In genomic region chr18:51323941-51324340, GRCh38 we compare ENCODE assay signal across 37 cellular contexts.
"Had no signal": no experiment of that assay in that cellular context is flagged by ENCODE, and none has a peak within 500 bp of the region (broad histone marks: within the 10 kb centered on the region; RNA-seq: fewer than 3 reads in every experiment).

No MANE protein-coding gene starts in this region.

- H3K36me3 ChIP-seq: ascending aorta, cardiac muscle cell had no signal

- H3K9me3 ChIP-seq: ascending aorta had no signal

- H3K4me1 Mint-ChIP-seq: activated CD4-positive, alpha-beta memory T cell treated with anti-CD3 and anti-CD28 coated beads, Interleukin-2, amount 10 ng/mL, durations not matched to agents 7 days and 5 days; activated CD4-positive, alpha-beta T cell treated with anti-CD3 and anti-CD28 coated beads for 36 hours; activated CD4-positive, alpha-beta T cell treated with anti-CD3 and anti-CD28 coated beads, Interleukin-2, amount 10 ng/mL, durations not matched to agents 7 days and 5 days; activated CD8-positive, alpha-beta memory T cell treated with anti-CD3 and anti-CD28 coated beads, Interleukin-2, amount 10 ng/mL, durations not matched to agents 7 days and 5 days; activated naive CD4-positive, alpha-beta T cell treated with anti-CD3 and anti-CD28 coated beads, Interleukin-2, amount 10 ng/mL, durations not matched to agents 7 days and 5 days; activated naive CD4-positive, alpha-beta T cell treated with anti-CD3 and anti-CD28 coated beads, Interleukin-2, amount 50 U/mL, for 24 hours; activated naive CD8-positive, alpha-beta T cell treated with anti-CD3 and anti-CD28 coated beads, Interleukin-2, amount 10 ng/mL, durations not matched to agents 7 days and 5 days; activated naive CD8-positive, alpha-beta T cell treated with anti-CD3 and anti-CD28 coated beads, Interleukin-2, amount 50 U/mL, for 24 hours; central memory CD8-positive, alpha-beta T cell had no signal

- H3K27me3 ChIP-seq: ascending aorta, cardiac muscle cell had no signal

- H3K27ac ChIP-seq: ascending aorta, cardiac muscle cell, VCaP had no signal

- H3K36me3 Mint-ChIP-seq: activated CD8-positive, alpha-beta memory T cell treated with anti-CD3 and anti-CD28 coated beads, Interleukin-2, amount 10 ng/mL, durations not matched to agents 7 days and 5 days; activated naive CD4-positive, alpha-beta T cell treated with anti-CD3 and anti-CD28 coated beads, Interleukin-2, amount 10 ng/mL, durations not matched to agents 7 days and 5 days; activated naive CD4-positive, alpha-beta T cell treated with anti-CD3 and anti-CD28 coated beads, Interleukin-2, amount 50 U/mL, for 24 hours; activated naive CD8-positive, alpha-beta T cell; activated naive CD8-positive, alpha-beta T cell treated with anti-CD3 and anti-CD28 coated beads, Interleukin-2, amount 10 ng/mL, durations not matched to agents 7 days and 5 days; brain had no signal

- H3K27ac Mint-ChIP-seq: activated CD4-positive, alpha-beta memory T cell treated with anti-CD3 and anti-CD28 coated beads, Interleukin-2, amount 10 ng/mL, durations not matched to agents 7 days and 5 days; activated CD4-positive, alpha-beta T cell treated with anti-CD3 and anti-CD28 coated beads for 36 hours; activated CD4-positive, alpha-beta T cell treated with anti-CD3 and anti-CD28 coated beads, Interleukin-2, amount 10 ng/mL, durations not matched to agents 7 days and 5 days; activated CD8-positive, alpha-beta memory T cell treated with anti-CD3 and anti-CD28 coated beads, Interleukin-2, amount 10 ng/mL, durations not matched to agents 7 days and 5 days; activated CD8-positive, alpha-beta T cell treated with anti-CD3 and anti-CD28 coated beads, Interleukin-2, amount 10 ng/mL, durations not matched to agents 7 days and 5 days; activated naive CD4-positive, alpha-beta T cell treated with anti-CD3 and anti-CD28 coated beads, Interleukin-2, amount 10 ng/mL, durations not matched to agents 7 days and 5 days; activated naive CD4-positive, alpha-beta T cell treated with anti-CD3 and anti-CD28 coated beads, Interleukin-2, amount 50 U/mL, for 24 hours; activated naive CD8-positive, alpha-beta T cell; activated naive CD8-positive, alpha-beta T cell treated with anti-CD3 and anti-CD28 coated beads, Interleukin-2, amount 10 ng/mL, durations not matched to agents 7 days and 5 days; activated naive CD8-positive, alpha-beta T cell treated with anti-CD3 and anti-CD28 coated beads, Interleukin-2, amount 50 U/mL, for 24 hours; activated T-cell treated with anti-CD3 and anti-CD28 coated beads, Interleukin-2, amount 50 U/mL, for 24 hours; activated T-helper 2 cell treated with anti-CD3 and anti-CD28 coated beads, Interferon-gamma antibody, Interleukin-2, Interleukin-4, amounts not matched to agents 10 μg/mL and 5 μg/mL and 100 μg/mL, durations not matched to agents 14 hours and 24 hours and 36 hours; T-helper 1 cell treated with Interleukin-12 subunit alpha and Interleukin-12 subunit beta and Interleukin-4 antibody, amounts not matched to agents 30 μg/mL and 1 μg/mL, for 36 hours; T-helper 2 cell treated with Interferon-gamma antibody and Interleukin-4, amounts not matched to agents 5 μg/mL and 100 μg/mL, for 36 hours; WTC11 had no signal

- H3K4me1 ChIP-seq: ascending aorta had no signal

- H3K27me3 Mint-ChIP-seq: brain had no signal

- DNase-seq: activated CD4-positive, alpha-beta memory T cell treated with anti-CD3 and anti-CD28 coated beads, Interleukin-2, amount 10 ng/mL, durations not matched to agents 7 days and 5 days; activated CD4-positive, alpha-beta T cell treated with anti-CD3 and anti-CD28 coated beads for 1 hour; activated CD4-positive, alpha-beta T cell treated with anti-CD3 and anti-CD28 coated beads for 36 hours; activated CD4-positive, alpha-beta T cell treated with anti-CD3 and anti-CD28 coated beads for 48 hours; activated CD4-positive, alpha-beta T cell treated with anti-CD3 and anti-CD28 coated beads, Interleukin-2, amount 10 ng/mL, durations not matched to agents 7 days and 5 days; activated CD4-positive, alpha-beta T cell treated with anti-CD3 and anti-CD28 coated beads, Interleukin-2, amount 50 U/mL, for 48 hours; activated CD4-positive, CD25-positive, alpha-beta regulatory T cell; activated CD8-positive, alpha-beta memory T cell treated with anti-CD3 and anti-CD28 coated beads for 24 hours; activated CD8-positive, alpha-beta memory T cell treated with anti-CD3 and anti-CD28 coated beads, Interleukin-2, amount 10 ng/mL, durations not matched to agents 7 days and 5 days; activated CD8-positive, alpha-beta memory T cell treated with anti-CD3 and anti-CD28 coated beads, Interleukin-2, amount 50 U/mL, for 48 hours; activated CD8-positive, alpha-beta T cell treated with anti-CD3 and anti-CD28 coated beads, Interleukin-2, amount 10 ng/mL, durations not matched to agents 7 days and 5 days; activated effector memory CD4-positive, alpha-beta T cell treated with Interleukin-2 at 50 U/mL for 16 hours; activated gamma-delta T cell; activated naive CD4-positive, alpha-beta T cell treated with anti-CD3 and anti-CD28 coated beads, Interleukin-2, amount 10 ng/mL, durations not matched to agents 7 days and 5 days; activated naive CD4-positive, alpha-beta T cell treated with Interleukin-2 at 50 U/mL for 16 hours; activated naive CD8-positive, alpha-beta T cell treated with anti-CD3 and anti-CD28 coated beads, Interleukin-2, amount 10 ng/mL, durations not matched to agents 7 days and 5 days; activated naive CD8-positive, alpha-beta T cell treated with anti-CD3 and anti-CD28 coated beads, Interleukin-2, amount 50 U/mL, for 24 hours; activated T-cell treated with anti-CD3 and anti-CD28 coated beads, Interleukin-2, amount 50 U/mL, for 24 hours; activated T-cell treated with anti-CD3 and anti-CD28 coated beads, Interleukin-2, amount 50 U/mL, for 48 hours; amygdala; anterior cingulate cortex; caudate nucleus; cerebellar nuclear complex; T-helper 1 cell; T-helper 2 cell; T-helper 9 cell had no signal

- H3K9me3 Mint-ChIP-seq: activated CD4-positive, alpha-beta memory T cell treated with anti-CD3 and anti-CD28 coated beads, Interleukin-2, amount 10 ng/mL, durations not matched to agents 7 days and 5 days; activated CD4-positive, alpha-beta T cell treated with anti-CD3 and anti-CD28 coated beads, Interleukin-2, amount 10 ng/mL, durations not matched to agents 7 days and 5 days; activated naive CD4-positive, alpha-beta T cell treated with anti-CD3 and anti-CD28 coated beads, Interleukin-2, amount 10 ng/mL, durations not matched to agents 7 days and 5 days; activated naive CD4-positive, alpha-beta T cell treated with anti-CD3 and anti-CD28 coated beads, Interleukin-2, amount 50 U/mL, for 24 hours; activated naive CD8-positive, alpha-beta T cell treated with anti-CD3 and anti-CD28 coated beads, Interleukin-2, amount 10 ng/mL, durations not matched to agents 7 days and 5 days; activated naive CD8-positive, alpha-beta T cell treated with anti-CD3 and anti-CD28 coated beads, Interleukin-2, amount 50 U/mL, for 24 hours; activated T-cell treated with anti-CD3 and anti-CD28 coated beads, Interleukin-2, amount 50 U/mL, for 24 hours; activated T-helper 2 cell treated with anti-CD3 and anti-CD28 coated beads, Interferon-gamma antibody, Interleukin-2, Interleukin-4, amounts not matched to agents 10 μg/mL and 5 μg/mL and 100 μg/mL, durations not matched to agents 14 hours and 24 hours and 36 hours; central memory CD8-positive, alpha-beta T cell; T-helper 1 cell treated with Interleukin-12 subunit alpha and Interleukin-12 subunit beta and Interleukin-4 antibody, amounts not matched to agents 30 μg/mL and 1 μg/mL, for 36 hours; T-helper 2 cell treated with Interferon-gamma antibody and Interleukin-4, amounts not matched to agents 5 μg/mL and 100 μg/mL, for 36 hours had no signal

- H3K4me3 ChIP-seq: ascending aorta, cardiac muscle cell had no signal

- H3K4me3 Mint-ChIP-seq: activated CD4-positive, alpha-beta memory T cell treated with anti-CD3 and anti-CD28 coated beads, Interleukin-2, amount 10 ng/mL, durations not matched to agents 7 days and 5 days; activated CD4-positive, alpha-beta T cell treated with anti-CD3 and anti-CD28 coated beads for 36 hours; activated CD4-positive, alpha-beta T cell treated with anti-CD3 and anti-CD28 coated beads, Interleukin-2, amount 10 ng/mL, durations not matched to agents 7 days and 5 days; activated CD8-positive, alpha-beta memory T cell treated with anti-CD3 and anti-CD28 coated beads, Interleukin-2, amount 10 ng/mL, durations not matched to agents 7 days and 5 days; activated CD8-positive, alpha-beta T cell treated with anti-CD3 and anti-CD28 coated beads, Interleukin-2, amount 10 ng/mL, durations not matched to agents 7 days and 5 days; activated naive CD4-positive, alpha-beta T cell treated with anti-CD3 and anti-CD28 coated beads, Interleukin-2, amount 10 ng/mL, durations not matched to agents 7 days and 5 days; activated naive CD4-positive, alpha-beta T cell treated with anti-CD3 and anti-CD28 coated beads, Interleukin-2, amount 50 U/mL, for 24 hours; activated naive CD8-positive, alpha-beta T cell; activated naive CD8-positive, alpha-beta T cell treated with anti-CD3 and anti-CD28 coated beads, Interleukin-2, amount 10 ng/mL, durations not matched to agents 7 days and 5 days; activated naive CD8-positive, alpha-beta T cell treated with anti-CD3 and anti-CD28 coated beads, Interleukin-2, amount 50 U/mL, for 24 hours; activated T-cell treated with anti-CD3 and anti-CD28 coated beads, Interleukin-2, amount 50 U/mL, for 24 hours; central memory CD8-positive, alpha-beta T cell; T-helper 1 cell treated with Interleukin-12 subunit alpha and Interleukin-12 subunit beta and Interleukin-4 antibody, amounts not matched to agents 30 μg/mL and 1 μg/mL, for 36 hours; T-helper 2 cell treated with Interferon-gamma antibody and Interleukin-4, amounts not matched to agents 5 μg/mL and 100 μg/mL, for 36 hours; WTC11 had no signal
